ENCODE assay signal across 25 cellular contexts in genomic region chr2:98419977-98420725, GRCh38. TPM values are rescaled to one million over a fixed set of nuclear protein-coding genes. Genes with fewer than 3 reads are reported as not detected.
DNase-seq lines count a peak whose midpoint lies in the region; ATAC-seq and TF ChIP-seq lines count a peak whose summit lies in the region.
"Had no signal": no experiment of that assay in that cellular context is flagged by ENCODE, and none has a peak within 500 bp of the region (broad histone marks: within the 10 kb centered on the region; RNA-seq: fewer than 3 reads in every experiment).

No MANE protein-coding gene starts in this region.

- no peak overlapping the region for H3K4me3 ChIP-seq in GM23338
- no peak overlapping the region for H3K4me3 ChIP-seq in left lung
- H3K4me3 ChIP-seq: BLaER1, SJCRH30 had no signal

- TF ChIP-seq CTCF in GM23338 (conservative IDR thresholded peaks at IDR 0.05; ENCODE audit: low read depth in 2 of 2) (no peak), left lung (IDR thresholded peaks at IDR 0.05) (no peak)

- 0 out of 2 replicates have a peak, but pooled peaks cover 2% of the 10 kb centered on the region for H3K9me2 ChIP-seq in GM23338 (ENCODE audit: insufficient read depth)

- ATAC-seq in Right ventricle myocardium superior (ENCODE audit: poor library complexity): peak; percentile 29
- ATAC-seq in Right ventricle myocardium inferior: no peak
- no peak for ATAC-seq in GM23338
- peak; percentile 58 for ATAC-seq in left lung
- ATAC-seq in GM18907 (IDR thresholded peaks at IDR 0.05; ENCODE audit: unreplicated experiment): no peak
- ATAC-seq in esophagus mucosa: no peak
- no peak for ATAC-seq in HG02981 (IDR thresholded peaks at IDR 0.05; ENCODE audit: unreplicated experiment)
- ATAC-seq: Panc1 had no signal

- no peaks in the 10 kb centered on the region for H4K20me1 ChIP-seq in GM23338 (replicated peaks; ENCODE audit: insufficient read depth)
- H4K20me1 ChIP-seq: BLaER1 had no signal

- H3K27ac ChIP-seq in GM23338 (ENCODE audit: low read depth) (no peak overlapping the region), left lung (no peak overlapping the region)
- H3K27ac ChIP-seq: 22Rv1, BLaER1, HL-60, SJCRH30 had no signal

- H2AFZ ChIP-seq in GM23338: 0 out of 2 replicates have a peak overlapping the region, but pooled peaks have one; percentile 10

- no peaks in the 10 kb centered on the region for H3K4me1 Mint-ChIP-seq in GM23338
- H3K4me1 Mint-ChIP-seq: CD4-positive, alpha-beta memory T cell had no signal

- DNase-seq in Right ventricle myocardium superior: no peak
- DNase-seq in Right ventricle myocardium inferior (ENCODE audit: missing footprints): no peak
- DNase-seq in GM23338 (ENCODE audit: low spot score): no peak
- peak; percentile 43 for DNase-seq in dermis blood vessel endothelial cell
- no peak for DNase-seq in left lung
- DNase-seq: ACHN; CD4-positive, alpha-beta memory T cell; DND-41; H7; HFFc6; KG1; NCI-H1092; NCI-H146; NCI-H2227 treated with DMSO at 0.1 percent for 48 hours; NCI-H510A; NCI-H748 treated with DMSO at 0.1 percent for 48 hours; NK-92 treated with Interleukin-12 subunit alpha and Interleukin-12 subunit beta, amount 100 ng/mL, for 24 hours; SJCRH30 had no signal

- peaks cover 39% of the 10 kb centered on the region for H3K9me3 Mint-ChIP-seq in GM23338

- no peaks in the 10 kb centered on the region for H3F3A ChIP-seq in GM23338 (replicated peaks; ENCODE audit: low read depth)

- no peak overlapping the region for H3K4me2 ChIP-seq in GM23338
- H3K4me2 ChIP-seq: BLaER1 had no signal

- no peaks in the 10 kb centered on the region for H3K27me3 ChIP-seq in GM23338 (ENCODE audit: insufficient read depth)
- no peaks in the 10 kb centered on the region for H3K27me3 ChIP-seq in left lung
- H3K27me3 ChIP-seq: BLaER1, SJCRH30 had no signal

- peaks cover 3% of the 10 kb centered on the region for H3K27me3 Mint-ChIP-seq in GM23338 (ENCODE audit: insufficient read depth, low read depth, poor library complexity)
- H3K27me3 Mint-ChIP-seq: CD4-positive, alpha-beta memory T cell had no signal

- H3K36me3 ChIP-seq in GM23338 (ENCODE audit: insufficient read depth): 0 out of 2 replicates have a peak, but pooled peaks cover 6% of the 10 kb centered on the region
- no peaks in the 10 kb centered on the region for H3K36me3 ChIP-seq in left lung
- H3K36me3 ChIP-seq: BLaER1, SJCRH30 had no signal

- H3K36me3 Mint-ChIP-seq in GM23338 (ENCODE audit: low read depth): peaks cover 21% of the 10 kb centered on the region; the same call in 2 of the 3 replicates

- peaks cover 0 to 14% of the 10 kb centered on the region in 2 donors for H3K9me3 ChIP-seq in left lung

- no peaks in the 10 kb centered on the region for H3K4me1 ChIP-seq in GM23338 (ENCODE audit: insufficient read depth)
- H3K4me1 ChIP-seq in left lung: no peaks in the 10 kb centered on the region
- H3K4me1 ChIP-seq: BLaER1, SJCRH30 had no signal

- intact Hi-C loops in Right ventricle myocardium superior (cut with DNase I) (loop anchor here (10.0 kb wide), 1 partner anchor 155 kb away; no protein-coding TSS in a partner anchor), Right ventricle myocardium inferior (cut with DNase I) (no loop called here), left lung (cut with DNase I) (no loop called here)

- H3K27ac Mint-ChIP-seq in GM23338: no peak overlapping the region
- H3K27ac Mint-ChIP-seq: CD4-positive, alpha-beta memory T cell; HFFc6 had no signal

- H3K79me2 ChIP-seq in GM23338 (replicated peaks; ENCODE audit: insufficient read depth): no peaks in the 10 kb centered on the region; the same call in 1 of the 2 replicates

- H3K4me3 Mint-ChIP-seq in GM23338: no peak overlapping the region
- H3K4me3 Mint-ChIP-seq: CD4-positive, alpha-beta memory T cell; HFFc6 had no signal

TF ChIP-seq in GM23338, 12 proteins besides CTCF, POLR2A, EP300 and RAD21 (continues in another document):
- TF ChIP-seq CREB1 (CRISPR knock-in tag; IDR thresholded peaks at IDR 0.05; ENCODE audit: low read depth) (no peak), POLR2AphosphoS5 (IDR thresholded peaks at IDR 0.05; ENCODE audit: low read depth) (no peak), ZNF331 (CRISPR knock-in tag; IDR thresholded peaks at IDR 0.05; ENCODE audit: low read depth) (no peak), REST (IDR thresholded peaks at IDR 0.05; ENCODE audit: unreplicated experiment) (no peak)

RNA-seq across cellular contexts. Expression of gene INPP4A, which starts 24.5 kb away (rescaled TPM):
- 16.8 TPM for total RNA-seq in Right ventricle myocardium superior
- total RNA-seq in Right ventricle myocardium inferior: 14.7 TPM
- 36.9 and 42.3 TPM in 2 replicates for total RNA-seq in GM23338 (2014; rRNA removed; shearing (Covaris generic))
- polyA plus RNA-seq in GM23338 (2016; fragmentation: Nextera tagmentation; extraction: Ambion mirVana): 6.5 and 8.5 TPM in 2 replicates
- total RNA-seq in dermis blood vessel endothelial cell: 41.9 and 55.7 TPM in 2 replicates
- 10 to 100 TPM; 27.7 to 34.2 TPM for total RNA-seq in left lung
- total RNA-seq in esophagus mucosa: 8.2 TPM

Comparison
In these comparisons a context has a peak if more than half of its experiments do, and no peak if none do; other contexts are left out.
1. ATAC-seq: peak in Right ventricle myocardium superior (single experiment) and left lung (single experiment); none in Right ventricle myocardium inferior (single experiment), GM23338 (single experiment), GM18907 (single experiment), esophagus mucosa (single experiment) and HG02981 (single experiment).